In the genomic region with DNA sequence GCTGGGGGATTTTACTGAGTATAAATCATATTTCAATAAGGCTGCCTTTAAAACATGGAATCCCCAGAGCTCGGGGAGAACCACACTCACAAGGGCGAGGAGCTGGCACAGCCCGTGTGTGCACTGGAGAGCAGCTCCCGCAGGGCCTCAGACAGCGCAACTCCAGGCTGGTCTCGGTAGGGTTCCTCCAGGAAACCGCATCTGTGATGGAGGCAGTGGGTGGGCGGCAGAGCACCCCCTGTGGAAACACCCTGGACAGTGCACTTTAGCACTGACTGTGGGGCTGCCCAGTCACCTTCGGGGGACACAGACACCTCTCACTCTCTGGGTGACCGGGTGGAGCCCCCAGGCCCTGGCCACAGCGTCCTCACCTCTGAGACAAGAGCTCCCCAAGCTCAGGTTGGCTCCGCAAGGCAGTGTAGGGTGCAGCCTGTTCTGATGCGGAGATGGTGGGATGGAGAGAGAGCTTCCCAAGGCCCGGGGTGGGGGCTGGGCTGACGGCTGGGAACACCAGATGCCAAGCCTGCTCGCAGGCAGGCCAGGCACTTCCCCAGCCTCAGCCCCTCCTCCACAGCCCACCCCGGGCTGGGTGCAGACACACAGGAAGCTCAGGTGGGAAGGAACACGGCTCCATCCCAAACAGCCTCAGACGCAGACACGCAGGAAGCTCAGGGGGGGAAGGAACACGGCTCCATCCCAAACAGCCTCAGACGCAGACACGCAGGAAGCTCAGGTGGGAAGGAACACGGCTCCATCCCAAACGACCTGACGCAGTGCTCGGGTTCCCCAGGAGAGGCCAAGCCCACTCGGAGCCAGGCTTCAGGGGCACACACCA, we compare ENCODE assay signal across 1 cellular context.
TF ChIP-seq lines count a peak whose summit lies in the region.

No MANE protein-coding gene starts in this region.

TF ChIP-seq in HepG2, 621 proteins besides CTCF, POLR2A, EP300 and RAD21 (continued from another document):
- TF ChIP-seq, protein P1, sequence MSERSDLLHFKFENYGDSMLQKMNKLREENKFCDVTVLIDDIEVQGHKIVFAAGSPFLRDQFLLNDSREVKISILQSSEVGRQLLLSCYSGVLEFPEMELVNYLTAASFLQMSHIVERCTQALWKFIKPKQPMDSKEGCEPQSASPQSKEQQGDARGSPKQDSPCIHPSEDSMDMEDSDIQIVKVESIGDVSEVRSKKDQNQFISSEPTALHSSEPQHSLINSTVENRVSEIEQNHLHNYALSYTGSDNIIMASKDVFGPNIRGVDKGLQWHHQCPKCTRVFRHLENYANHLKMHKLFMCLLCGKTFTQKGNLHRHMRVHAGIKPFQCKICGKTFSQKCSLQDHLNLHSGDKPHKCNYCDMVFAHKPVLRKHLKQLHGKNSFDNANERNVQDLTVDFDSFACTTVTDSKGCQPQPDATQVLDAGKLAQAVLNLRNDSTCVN (CRISPR knock-in tag; IDR thresholded peaks at IDR 0.05; ENCODE audit: borderline replicate concordance), result no peak
- TF ChIP-seq, protein P2, sequence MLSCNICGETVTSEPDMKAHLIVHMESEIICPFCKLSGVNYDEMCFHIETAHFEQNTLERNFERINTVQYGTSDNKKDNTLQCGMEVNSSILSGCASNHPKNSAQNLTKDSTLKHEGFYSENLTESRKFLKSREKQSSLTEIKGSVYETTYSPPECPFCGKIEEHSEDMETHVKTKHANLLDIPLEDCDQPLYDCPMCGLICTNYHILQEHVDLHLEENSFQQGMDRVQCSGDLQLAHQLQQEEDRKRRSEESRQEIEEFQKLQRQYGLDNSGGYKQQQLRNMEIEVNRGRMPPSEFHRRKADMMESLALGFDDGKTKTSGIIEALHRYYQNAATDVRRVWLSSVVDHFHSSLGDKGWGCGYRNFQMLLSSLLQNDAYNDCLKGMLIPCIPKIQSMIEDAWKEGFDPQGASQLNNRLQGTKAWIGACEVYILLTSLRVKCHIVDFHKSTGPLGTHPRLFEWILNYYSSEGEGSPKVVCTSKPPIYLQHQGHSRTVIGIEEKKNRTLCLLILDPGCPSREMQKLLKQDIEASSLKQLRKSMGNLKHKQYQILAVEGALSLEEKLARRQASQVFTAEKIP (CRISPR knock-in tag; IDR thresholded peaks at IDR 0.05; ENCODE audit: borderline replicate concordance), result no peak
- TF ChIP-seq RFX1 (IDR thresholded peaks at IDR 0.05), result no peak
- TF ChIP-seq NR2F1 (CRISPR knock-in tag; IDR thresholded peaks at IDR 0.05), result no peak
- TF ChIP-seq ZNF598 (CRISPR knock-in tag; IDR thresholded peaks at IDR 0.05; ENCODE audit: borderline replicate concordance), result no peak
- TF ChIP-seq GLI4 (CRISPR knock-in tag; IDR thresholded peaks at IDR 0.05; ENCODE audit: borderline replicate concordance), result no peak
- no peak for TF ChIP-seq ZNF274 (CRISPR knock-in tag; IDR thresholded peaks at IDR 0.05)
- no peak for TF ChIP-seq ZNF432 (CRISPR knock-in tag; IDR thresholded peaks at IDR 0.05; ENCODE audit: borderline replicate concordance)
- TF ChIP-seq NCOR1 (IDR thresholded peaks at IDR 0.05; ENCODE audit: borderline replicate concordance, low read length), result no peak
- TF ChIP-seq FOXK1 (CRISPR knock-in tag; IDR thresholded peaks at IDR 0.05; ENCODE audit: borderline replicate concordance, low read depth), result no peak
- TF ChIP-seq ZNF343 (CRISPR knock-in tag; IDR thresholded peaks at IDR 0.05), result no peak
- no peak for TF ChIP-seq YY1 (IDR thresholded peaks at IDR 0.05; ENCODE audit: insufficient read depth, insufficient replicate concordance, low read depth, low read length)
- TF ChIP-seq, protein P3, sequence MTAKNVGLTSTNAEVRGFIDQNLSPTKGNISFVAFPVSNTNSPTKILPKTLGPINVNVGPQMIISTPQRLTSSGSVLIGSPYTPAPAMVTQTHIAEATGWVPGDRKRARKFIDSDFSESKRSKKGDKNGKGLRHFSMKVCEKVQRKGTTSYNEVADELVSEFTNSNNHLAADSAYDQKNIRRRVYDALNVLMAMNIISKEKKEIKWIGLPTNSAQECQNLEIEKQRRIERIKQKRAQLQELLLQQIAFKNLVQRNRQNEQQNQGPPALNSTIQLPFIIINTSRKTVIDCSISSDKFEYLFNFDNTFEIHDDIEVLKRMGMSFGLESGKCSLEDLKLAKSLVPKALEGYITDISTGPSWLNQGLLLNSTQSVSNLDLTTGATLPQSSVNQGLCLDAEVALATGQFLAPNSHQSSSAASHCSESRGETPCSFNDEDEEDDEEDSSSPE (CRISPR knock-in tag; IDR thresholded peaks at IDR 0.05), result no peak
- TF ChIP-seq RFXAP (CRISPR knock-in tag; IDR thresholded peaks at IDR 0.05; ENCODE audit: borderline replicate concordance), result no peak
- TF ChIP-seq SIN3B (IDR thresholded peaks at IDR 0.05; ENCODE audit: low read length), result no peak
- TF ChIP-seq PHF8 (CRISPR knock-in tag; IDR thresholded peaks at IDR 0.05), result no peak
- TF ChIP-seq ZNF83 (CRISPR knock-in tag; IDR thresholded peaks at IDR 0.05; ENCODE audit: borderline replicate concordance), result no peak
- TF ChIP-seq ETV6 (CRISPR knock-in tag; conservative IDR thresholded peaks at IDR 0.05), result no peak
